8 cellular contexts compared by ENCODE assay signal in genomic region chr15:65286704-65287514, GRCh38. TPM values are rescaled to one million over a fixed set of nuclear protein-coding genes. Genes with fewer than 3 reads are reported as not detected.
A peak's percentile ranks its signal among the peaks of the same experiment; 100 is the strongest.
DNase-seq lines count a peak whose midpoint lies in the region; TF ChIP-seq lines count a peak whose summit lies in the region.

Gene PARP16 (minus strand): TSS chr15:65286883. CDS start chr15:65286426, 457 bp downstream.

- peaks cover 3% of the 10 kb centered on the region for H3K36me3 Mint-ChIP-seq in activated T-helper 2 cell treated with anti-CD3 and anti-CD28 coated beads, Interferon-gamma antibody, Interleukin-2, Interleukin-4, amounts not matched to agents 10 μg/mL and 5 μg/mL and 100 μg/mL, durations not matched to agents 14 hours and 24 hours and 36 hours (ENCODE audit: low read depth)

- TF ChIP-seq EP300 in neural cell (conservative IDR thresholded peaks at IDR 0.05; ENCODE audit: poor library complexity, severe bottlenecking), result peak; percentile 55
- no peak for TF ChIP-seq EP300 in stomach (IDR thresholded peaks at IDR 0.05)

- H3K4me2 ChIP-seq in neural cell (ENCODE audit: low read length), result peak within 1 kb of the TSS; percentile 93

- H3K4me1 Mint-ChIP-seq in activated T-helper 2 cell treated with anti-CD3 and anti-CD28 coated beads, Interferon-gamma antibody, Interleukin-2, Interleukin-4, amounts not matched to agents 10 μg/mL and 5 μg/mL and 100 μg/mL, durations not matched to agents 14 hours and 24 hours and 36 hours (ENCODE audit: low read depth), result peaks cover 26% of the 10 kb centered on the region

- peak within 1 kb of the TSS; percentile 80 for H3K27ac Mint-ChIP-seq in activated T-helper 2 cell treated with anti-CD3 and anti-CD28 coated beads, Interferon-gamma antibody, Interleukin-2, Interleukin-4, amounts not matched to agents 10 μg/mL and 5 μg/mL and 100 μg/mL, durations not matched to agents 14 hours and 24 hours and 36 hours

- H3K9ac ChIP-seq in neural cell (ENCODE audit: low read length), result peak within 1 kb of the TSS; percentile 96

- H3K9me3 Mint-ChIP-seq in activated T-helper 2 cell treated with anti-CD3 and anti-CD28 coated beads, Interferon-gamma antibody, Interleukin-2, Interleukin-4, amounts not matched to agents 10 μg/mL and 5 μg/mL and 100 μg/mL, durations not matched to agents 14 hours and 24 hours and 36 hours, result no peaks in the 10 kb centered on the region

- TF ChIP-seq POLR2A in Raji (IDR thresholded peaks at IDR 0.05; ENCODE audit: insufficient read depth, low read depth, low read length), result peak; percentile 93
- TF ChIP-seq POLR2A in stomach (IDR thresholded peaks at IDR 0.05), result peak in 1 of 4 donors; percentile 33

- TF ChIP-seq CTCF in fibroblast of the aortic adventitia (IDR thresholded peaks at IDR 0.05; ENCODE audit: insufficient read depth, low read length) (peak; percentile 38), neural cell (IDR thresholded peaks at IDR 0.05; ENCODE audit: poor library complexity, severe bottlenecking) (peak; percentile 74), stomach (IDR thresholded peaks at IDR 0.05) (peak in 5 of 7 experiments; percentile 18 to 78 (median 41))

- intact Hi-C loops in activated T-helper 2 cell treated with anti-CD3 and anti-CD28 coated beads, Interferon-gamma antibody, Interleukin-2, Interleukin-4, amounts not matched to agents 10 μg/mL and 5 μg/mL and 100 μg/mL, durations not matched to agents 14 hours and 24 hours and 36 hours (cut with micrococcal nuclease), result loop anchor here (1.0 to 2.0 kb wide), 2 partner anchors 9 to 18 kb away; partner anchors contain the start of genes RNU5A-1 and RNU5B-1
- intact Hi-C loops in stomach (cut with DNase I; ENCODE audit: low total_unique reads), result no loop called here

- no peaks in the 10 kb centered on the region for H3K27me3 Mint-ChIP-seq in activated T-helper 2 cell treated with anti-CD3 and anti-CD28 coated beads, Interferon-gamma antibody, Interleukin-2, Interleukin-4, amounts not matched to agents 10 μg/mL and 5 μg/mL and 100 μg/mL, durations not matched to agents 14 hours and 24 hours and 36 hours (ENCODE audit: low read depth)

- H3K9me3 ChIP-seq in neural cell (ENCODE audit: low read length), result no peaks in the 10 kb centered on the region
- no peaks in the 10 kb centered on the region for H3K9me3 ChIP-seq in stomach

- H2AFZ ChIP-seq in neural cell (ENCODE audit: low read depth, low read length), result peak within 1 kb of the TSS; percentile 90

- H3K79me2 ChIP-seq in neural cell (replicated peaks; ENCODE audit: insufficient read depth, low read length), result peaks cover 29% of the 10 kb centered on the region

- H3K36me3 ChIP-seq in H7 (replicated peaks; ENCODE audit: control insufficient read depth, insufficient read depth, low read length) (no peaks in the 10 kb centered on the region), neural cell (ENCODE audit: insufficient read depth, low read length) (no peaks in the 10 kb centered on the region), stomach (peaks cover 0 to 5% (median 0%) of the 10 kb centered on the region in 4 donors)

- peak; percentile 93 for DNase-seq in G401 (ENCODE audit: low spot score)
- peak; percentile 97 for DNase-seq in H7
- DNase-seq in LoVo (ENCODE audit: low spot score), result peak; percentile 97
- peak; percentile 90 for DNase-seq in activated T-helper 2 cell treated with anti-CD3 and anti-CD28 coated beads, Interferon-gamma antibody, Interleukin-2, Interleukin-4, amounts not matched to agents 10 μg/mL and 5 μg/mL and 100 μg/mL, durations not matched to agents 14 hours and 24 hours and 36 hours (ENCODE audit: low spot score)
- peak; percentile 62 for DNase-seq in fibroblast of the aortic adventitia (ENCODE audit: low read depth)
- DNase-seq in stomach, result peak; percentile 94

- no peaks in the 10 kb centered on the region for H4K20me1 ChIP-seq in neural cell (ENCODE audit: insufficient read depth)

- peak within 1 kb of the TSS; percentile 78 for H3K27ac ChIP-seq in neural cell (ENCODE audit: low read length)
- peak within 1 kb of the TSS; percentile 91 to 94 (median 92) for H3K27ac ChIP-seq in stomach

- H3K9me2 ChIP-seq in neural cell (ENCODE audit: insufficient read depth, low read length), result no peaks in the 10 kb centered on the region

- peak; percentile 42 for TF ChIP-seq RAD21 in neural cell (conservative IDR thresholded peaks at IDR 0.05)

- in situ Hi-C loops in G401 (cut with HindIII; ENCODE audit: low sequenced_read_pairs), result no loop called here

- H3K27me3 ChIP-seq in H7 (ENCODE audit: control insufficient read depth, insufficient read depth, low read length), result peaks cover 10% of the 10 kb centered on the region
- no peaks in the 10 kb centered on the region for H3K27me3 ChIP-seq in neural cell (ENCODE audit: insufficient read depth, low read depth, low read length)
- H3K27me3 ChIP-seq in stomach, result no peaks in the 10 kb centered on the region

- H3F3A ChIP-seq in neural cell (ENCODE audit: insufficient read depth, low read length, poor library complexity, severe bottlenecking), result no peaks in the 10 kb centered on the region

- peaks cover 9 to 38% (median 26%) of the 10 kb centered on the region in 4 donors for H3K4me1 ChIP-seq in stomach

- WGBS in stomach, 5 donors, result 2 to 11% (median 2%) methylated on average over 9 to 62 of the region's 62 CpGs

- peak within 1 kb of the TSS; percentile 83 for H3K4me3 Mint-ChIP-seq in activated T-helper 2 cell treated with anti-CD3 and anti-CD28 coated beads, Interferon-gamma antibody, Interleukin-2, Interleukin-4, amounts not matched to agents 10 μg/mL and 5 μg/mL and 100 μg/mL, durations not matched to agents 14 hours and 24 hours and 36 hours (ENCODE audit: low read depth)

- H3K4me3 ChIP-seq in H7 (ENCODE audit: insufficient read depth, low read depth, low read length), result peak within 1 kb of the TSS; percentile 62
- H3K4me3 ChIP-seq in fibroblast of the aortic adventitia (ENCODE audit: low read depth, low read length), result peak within 1 kb of the TSS; percentile 72
- peak within 1 kb of the TSS; percentile 98 for H3K4me3 ChIP-seq in neural cell (ENCODE audit: low read length)
- peak within 1 kb of the TSS; percentile 71 to 76 (median 73) for H3K4me3 ChIP-seq in stomach

TF ChIP-seq in neural cell, 6 proteins besides CTCF, POLR2A, EP300 and RAD21:
- TF ChIP-seq REST (IDR thresholded peaks at IDR 0.05; ENCODE audit: borderline replicate concordance), result peak; percentile 0
- peak; percentile 71 for TF ChIP-seq MXI1 (conservative IDR thresholded peaks at IDR 0.05; ENCODE audit: poor library complexity, severe bottlenecking)
- TF ChIP-seq POLR2AphosphoS5 (IDR thresholded peaks at IDR 0.05), result peak; percentile 90
- peak; percentile 56 for TF ChIP-seq SMC3 (conservative IDR thresholded peaks at IDR 0.05; ENCODE audit: poor library complexity)
- no peak for TF ChIP-seq EZH2 (IDR thresholded peaks at IDR 0.05; ENCODE audit: borderline replicate concordance, insufficient read depth, low read length, poor library complexity, severe bottlenecking)
- TF ChIP-seq TAF1 (IDR thresholded peaks at IDR 0.05; ENCODE audit: low read depth), result no peak

RNA-seq across cellular contexts. Expression of gene PARP16, which starts in this region (rescaled TPM):
- total RNA-seq in G401 (2014; rRNA removed; shearing (Covaris generic)), result 6.2 and 6.3 TPM in 2 replicates
- 5.9 and 11.3 TPM in 2 replicates for total RNA-seq in H7 (2014; rRNA removed; shearing (Covaris generic))
- 11.0 and 11.5 TPM in 2 replicates for total RNA-seq in activated T-helper 2 cell treated with anti-CD3 and anti-CD28 coated beads, Interferon-gamma antibody, Interleukin-2, Interleukin-4, amounts not matched to agents 10 μg/mL and 5 μg/mL and 100 μg/mL, durations not matched to agents 14 hours and 24 hours and 36 hours
- 2.0 and 4.7 TPM in 2 replicates for total RNA-seq in fibroblast of the aortic adventitia (ENCODE audit: low replicate concordance)
- 17.0 and 19.8 TPM in 2 replicates for polyA plus RNA-seq in neural cell
- polyA minus RNA-seq in neural cell, result 13.9 and 15.6 TPM in 2 replicates
- 10 to 100 TPM in 2 of 5 donors, 1 to 10 TPM in 3; 2.6 to 17.5 (median 6.1) TPM for total RNA-seq in stomach
- 1 to 10 TPM; 5.3 to 8.6 (median 7.4) TPM for polyA plus RNA-seq in stomach

Comparison
In these comparisons a context has a peak if more than half of its experiments do, and no peak if none do; other contexts are left out.
1. Peak in every context shown above with its lines: DNase-seq, H3K4me3 ChIP-seq and H3K27ac ChIP-seq.